In genomic region chr7:107742678-107743566, GRCh38 we compare ENCODE assay signal across 1 cellular context.
TF ChIP-seq lines count a peak whose summit lies in the region.

No MANE protein-coding gene starts in this region.

TF ChIP-seq in K562, 482 proteins besides CTCF, POLR2A, EP300 and RAD21 (continued from another document and continues in another):
- peak; percentile 84; the same call in 1 of the 2 replicates for TF ChIP-seq ZNF592 (IDR thresholded peaks at IDR 0.05)
- TF ChIP-seq TAF1 (IDR thresholded peaks at IDR 0.05; ENCODE audit: control insufficient read depth, extremely low read depth, insufficient read depth, low read length, severe bottlenecking) = no peak
- no peak; the same call in 1 of the 2 replicates for TF ChIP-seq KAT7 (CRISPR knock-in tag; IDR thresholded peaks at IDR 0.05; ENCODE audit: borderline replicate concordance)
- TF ChIP-seq MEF2D (tag; conservative IDR thresholded peaks at IDR 0.05; ENCODE audit: low read depth) = 0 out of 2 replicates have a peak, but pooled peaks have one; percentile 23
- no peak for TF ChIP-seq NR2F6 (CRISPR knock-in tag; IDR thresholded peaks at IDR 0.05)
- 0 out of 2 replicates have a peak, but pooled peaks have one; percentile 22 for TF ChIP-seq MYNN (IDR thresholded peaks at IDR 0.05)
- TF ChIP-seq MYNN (CRISPR knock-in tag; IDR thresholded peaks at IDR 0.05) = no peak
- TF ChIP-seq ZBTB34 (CRISPR knock-in tag; IDR thresholded peaks at IDR 0.05) = no peak
- no peak for TF ChIP-seq TCF7 (IDR thresholded peaks at IDR 0.05; ENCODE audit: borderline replicate concordance)
- TF ChIP-seq ZNF75A (CRISPR knock-in tag; IDR thresholded peaks at IDR 0.05) = no peak
- peak; percentile 70; the same call in 1 of the 2 replicates for TF ChIP-seq ZFPM2 (CRISPR knock-in tag; IDR thresholded peaks at IDR 0.05)
- no peak; the same call in 1 of the 2 replicates for TF ChIP-seq ARID4B (CRISPR knock-in tag; IDR thresholded peaks at IDR 0.05)
- TF ChIP-seq KDM5B (IDR thresholded peaks at IDR 0.05; ENCODE audit: insufficient replicate concordance, low read depth, low read length) = peak; percentile 36
- TF ChIP-seq RHOXF2B (CRISPR knock-in tag; conservative IDR thresholded peaks at IDR 0.05) = peak; percentile 78; the same call in 1 of the 2 replicates
- peak; percentile 5; the same call in 1 of the 2 replicates for TF ChIP-seq CEBPB (tag; IDR thresholded peaks at IDR 0.05)
- TF ChIP-seq SREBF2 (CRISPR knock-in tag; IDR thresholded peaks at IDR 0.05) = no peak
- TF ChIP-seq USF2 (CRISPR knock-in tag; IDR thresholded peaks at IDR 0.05) = no peak
- no peak for TF ChIP-seq JUND (IDR thresholded peaks at IDR 0.05; ENCODE audit: borderline replicate concordance, low read depth, low read length)
- TF ChIP-seq JUND (tag; IDR thresholded peaks at IDR 0.05; ENCODE audit: borderline replicate concordance, low read depth, low read length) = peak; percentile 25; the same call in 1 of the 3 replicates
- TF ChIP-seq ZKSCAN3 (CRISPR knock-in tag; IDR thresholded peaks at IDR 0.05) = no peak
- no peak for TF ChIP-seq ELF1 (tag; IDR thresholded peaks at IDR 0.05)
- TF ChIP-seq GTF2E2 (tag; IDR thresholded peaks at IDR 0.05) = peak; percentile 98
- no peak; the same call in 1 of the 2 replicates for TF ChIP-seq STAG1 (CRISPR knock-in tag; IDR thresholded peaks at IDR 0.05; ENCODE audit: borderline replicate concordance)
- TF ChIP-seq PHB (CRISPR knock-in tag; IDR thresholded peaks at IDR 0.05) = no peak
- TF ChIP-seq SAP30 (IDR thresholded peaks at IDR 0.05; ENCODE audit: borderline replicate concordance, insufficient read depth, low read depth, low read length, poor library complexity, severe bottlenecking) = peak; percentile 22
- peak; percentile 15; the same call in 1 of the 2 replicates for TF ChIP-seq LEF1 (IDR thresholded peaks at IDR 0.05)
- no peak for TF ChIP-seq ZNF174 (CRISPR knock-in tag; IDR thresholded peaks at IDR 0.05)
- TF ChIP-seq DPF2 (IDR thresholded peaks at IDR 0.05) = peak; percentile 55; the same call in 1 of the 2 replicates
- no peak for TF ChIP-seq BRCA1 (IDR thresholded peaks at IDR 0.05)
- no peak for TF ChIP-seq BRCA1 (CRISPR knock-in tag; IDR thresholded peaks at IDR 0.05)
- TF ChIP-seq ZFP30 (CRISPR knock-in tag; IDR thresholded peaks at IDR 0.05; ENCODE audit: borderline replicate concordance) = no peak
- 0 out of 2 replicates have a peak, but pooled peaks have one; percentile 8 for TF ChIP-seq SMAD2 (IDR thresholded peaks at IDR 0.05; ENCODE audit: low read depth, low read length)
- no peak for TF ChIP-seq MXD1 (CRISPR knock-in tag; IDR thresholded peaks at IDR 0.05; ENCODE audit: borderline replicate concordance, poor library complexity, severe bottlenecking)
- 0 out of 2 replicates have a peak, but pooled peaks have one; percentile 29 for TF ChIP-seq ZNF668 (CRISPR knock-in tag; IDR thresholded peaks at IDR 0.05)
- no peak for TF ChIP-seq MAFG (tag; conservative IDR thresholded peaks at IDR 0.05)
- TF ChIP-seq TSHZ1 (CRISPR knock-in tag; IDR thresholded peaks at IDR 0.05) = no peak
- TF ChIP-seq HES1 (IDR thresholded peaks at IDR 0.05; ENCODE audit: low read depth) = 0 out of 2 replicates have a peak, but pooled peaks have one; percentile 16
- no peak; the same call in 1 of the 2 replicates for TF ChIP-seq USF1 (CRISPR knock-in tag; IDR thresholded peaks at IDR 0.05)
- TF ChIP-seq NONO (IDR thresholded peaks at IDR 0.05; ENCODE audit: low read depth in 2 of 2, low read length in 1 of 2) = no peak
- peak; percentile 8; the same call in 1 of the 2 replicates for TF ChIP-seq ATF4 (CRISPR knock-in tag; IDR thresholded peaks at IDR 0.05)
- TF ChIP-seq IRF2 (CRISPR knock-in tag; IDR thresholded peaks at IDR 0.05) = no peak
- no peak for TF ChIP-seq PRMT5 (CRISPR knock-in tag; IDR thresholded peaks at IDR 0.05)
- peak; percentile 79; the same call in 1 of the 2 replicates for TF ChIP-seq ETV5 (CRISPR knock-in tag; IDR thresholded peaks at IDR 0.05; ENCODE audit: low read depth)
- peak; percentile 50; the same call in 1 of the 2 replicates for TF ChIP-seq MTA1 (IDR thresholded peaks at IDR 0.05; ENCODE audit: borderline replicate concordance)
- TF ChIP-seq FOXK1 (CRISPR knock-in tag; IDR thresholded peaks at IDR 0.05; ENCODE audit: borderline replicate concordance) = peak; percentile 86; the same call in 1 of the 2 replicates
- TF ChIP-seq ZNF197 (CRISPR knock-in tag; IDR thresholded peaks at IDR 0.05; ENCODE audit: low read depth) = peak; percentile 13; the same call in 1 of the 2 replicates
- no peak; a peak in 1 of 4 replicates for TF ChIP-seq FOXK2 (conservative IDR thresholded peaks at IDR 0.05 in 1 of 2, IDR thresholded peaks at IDR 0.05 in 1 of 2; ENCODE audit: low read depth in 2 of 2)
- TF ChIP-seq CBX8 (IDR thresholded peaks at IDR 0.05; ENCODE audit: borderline replicate concordance, extremely low read depth, low read depth, low read length, poor library complexity, severe bottlenecking) = no peak
- TF ChIP-seq MAFF (IDR thresholded peaks at IDR 0.05; ENCODE audit: low read length) = no peak
- peak; percentile 65 for TF ChIP-seq BCOR (IDR thresholded peaks at IDR 0.05)
- no peak for TF ChIP-seq LCOR (CRISPR knock-in tag; IDR thresholded peaks at IDR 0.05)
- no peak for TF ChIP-seq FOXA3 (CRISPR knock-in tag; conservative IDR thresholded peaks at IDR 0.05 in 1 of 2, IDR thresholded peaks at IDR 0.05 in 1 of 2)
- no peak for TF ChIP-seq DDX20 (tag; IDR thresholded peaks at IDR 0.05; ENCODE audit: low read depth)
